Comparison of ENCODE assay signal across 1 cellular context in the genomic region with DNA sequence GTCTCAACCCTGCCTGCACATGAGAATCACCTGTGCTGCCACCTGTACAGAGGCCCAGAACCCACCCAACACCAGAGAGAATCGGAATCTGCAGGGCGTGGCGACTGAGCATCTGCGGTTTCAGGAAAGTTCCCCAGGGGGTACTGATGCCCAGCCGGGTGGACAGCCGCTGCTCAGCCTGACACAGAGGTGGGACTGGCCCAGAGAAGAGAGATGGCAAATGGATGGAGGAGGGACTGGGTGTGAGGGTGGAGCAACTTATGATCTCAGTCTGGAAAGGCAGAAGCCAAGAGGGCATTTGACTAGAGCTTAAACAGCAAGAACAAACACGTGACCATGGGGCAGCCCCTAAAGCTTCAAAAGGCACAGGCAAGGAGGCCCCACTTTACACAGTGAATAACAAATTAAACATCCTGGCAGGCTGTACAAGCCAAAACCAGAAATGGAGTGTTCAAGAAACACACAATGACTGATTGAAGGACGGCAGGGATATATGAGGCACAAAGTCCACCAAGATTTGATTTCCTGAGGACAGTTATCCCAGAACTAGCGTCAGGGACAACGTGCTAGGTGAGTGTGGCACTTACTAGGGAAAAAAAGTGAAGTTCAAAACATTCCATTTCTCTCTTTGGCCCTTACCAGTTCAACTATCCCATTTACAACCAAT.
TF ChIP-seq lines count a peak whose summit lies in the region.

No MANE protein-coding gene starts in this region.

TF ChIP-seq in HepG2, 621 proteins besides CTCF, POLR2A, EP300 and RAD21 (continued from another document and continues in another):
- TF ChIP-seq EHMT2 (IDR thresholded peaks at IDR 0.05; ENCODE audit: borderline replicate concordance, low read depth, low read length): no peak
- no peak for TF ChIP-seq SUZ12 (IDR thresholded peaks at IDR 0.05; ENCODE audit: low read depth, low read length)
- TF ChIP-seq ZNF670 (CRISPR knock-in tag; IDR thresholded peaks at IDR 0.05; ENCODE audit: borderline replicate concordance): no peak
- TF ChIP-seq ZNF432 (CRISPR knock-in tag; IDR thresholded peaks at IDR 0.05; ENCODE audit: borderline replicate concordance): no peak
- TF ChIP-seq, protein P1, sequence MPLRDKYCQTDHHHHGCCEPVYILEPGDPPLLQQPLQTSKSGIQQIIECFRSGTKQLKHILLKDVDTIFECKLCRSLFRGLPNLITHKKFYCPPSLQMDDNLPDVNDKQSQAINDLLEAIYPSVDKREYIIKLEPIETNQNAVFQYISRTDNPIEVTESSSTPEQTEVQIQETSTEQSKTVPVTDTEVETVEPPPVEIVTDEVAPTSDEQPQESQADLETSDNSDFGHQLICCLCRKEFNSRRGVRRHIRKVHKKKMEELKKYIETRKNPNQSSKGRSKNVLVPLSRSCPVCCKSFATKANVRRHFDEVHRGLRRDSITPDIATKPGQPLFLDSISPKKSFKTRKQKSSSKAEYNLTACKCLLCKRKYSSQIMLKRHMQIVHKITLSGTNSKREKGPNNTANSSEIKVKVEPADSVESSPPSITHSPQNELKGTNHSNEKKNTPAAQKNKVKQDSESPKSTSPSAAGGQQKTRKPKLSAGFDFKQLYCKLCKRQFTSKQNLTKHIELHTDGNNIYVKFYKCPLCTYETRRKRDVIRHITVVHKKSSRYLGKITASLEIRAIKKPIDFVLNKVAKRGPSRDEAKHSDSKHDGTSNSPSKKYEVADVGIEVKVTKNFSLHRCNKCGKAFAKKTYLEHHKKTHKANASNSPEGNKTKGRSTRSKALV (CRISPR knock-in tag; IDR thresholded peaks at IDR 0.05): no peak
- no peak for TF ChIP-seq RFX1 (IDR thresholded peaks at IDR 0.05)
- TF ChIP-seq PTBP1 (IDR thresholded peaks at IDR 0.05; ENCODE audit: low read depth, low read length, poor library complexity, severe bottlenecking): no peak
- peak; percentile 73 for TF ChIP-seq NCOA2 (CRISPR knock-in tag; IDR thresholded peaks at IDR 0.05)
- TF ChIP-seq ZNF253 (CRISPR knock-in tag; IDR thresholded peaks at IDR 0.05; ENCODE audit: borderline replicate concordance): no peak
- TF ChIP-seq, protein P2, sequence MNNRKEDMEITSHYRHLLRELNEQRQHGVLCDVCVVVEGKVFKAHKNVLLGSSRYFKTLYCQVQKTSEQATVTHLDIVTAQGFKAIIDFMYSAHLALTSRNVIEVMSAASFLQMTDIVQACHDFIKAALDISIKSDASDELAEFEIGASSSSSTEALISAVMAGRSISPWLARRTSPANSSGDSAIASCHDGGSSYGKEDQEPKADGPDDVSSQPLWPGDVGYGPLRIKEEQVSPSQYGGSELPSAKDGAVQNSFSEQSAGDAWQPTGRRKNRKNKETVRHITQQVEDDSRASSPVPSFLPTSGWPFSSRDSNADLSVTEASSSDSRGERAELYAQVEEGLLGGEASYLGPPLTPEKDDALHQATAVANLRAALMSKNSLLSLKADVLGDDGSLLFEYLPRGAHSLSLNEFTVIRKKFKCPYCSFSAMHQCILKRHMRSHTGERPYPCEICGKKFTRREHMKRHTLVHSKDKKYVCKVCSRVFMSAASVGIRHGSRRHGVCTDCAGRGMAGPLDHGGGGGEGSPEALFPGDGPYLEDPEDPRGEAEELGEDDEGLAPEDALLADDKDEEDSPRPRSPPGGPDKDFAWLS (CRISPR knock-in tag; IDR thresholded peaks at IDR 0.05; ENCODE audit: borderline replicate concordance): no peak
- TF ChIP-seq ZNF746 (CRISPR knock-in tag; IDR thresholded peaks at IDR 0.05): peak; percentile 54; the same call in 1 of the 2 replicates
- TF ChIP-seq AKAP8 (CRISPR knock-in tag; IDR thresholded peaks at IDR 0.05): no peak
- no peak for TF ChIP-seq ZNF768 (CRISPR knock-in tag; IDR thresholded peaks at IDR 0.05)
- no peak for TF ChIP-seq XRCC5 (optimal IDR thresholded peaks at IDR 0.05; ENCODE audit: low read length)
- TF ChIP-seq PITX1 (CRISPR knock-in tag; IDR thresholded peaks at IDR 0.05): peak; percentile 57; the same call in 1 of the 2 replicates
- no peak for TF ChIP-seq TSC22D2 (CRISPR knock-in tag; IDR thresholded peaks at IDR 0.05; ENCODE audit: borderline replicate concordance)
- TF ChIP-seq ZNF530 (CRISPR knock-in tag; IDR thresholded peaks at IDR 0.05; ENCODE audit: low read depth): no peak
- TF ChIP-seq, protein P3, sequence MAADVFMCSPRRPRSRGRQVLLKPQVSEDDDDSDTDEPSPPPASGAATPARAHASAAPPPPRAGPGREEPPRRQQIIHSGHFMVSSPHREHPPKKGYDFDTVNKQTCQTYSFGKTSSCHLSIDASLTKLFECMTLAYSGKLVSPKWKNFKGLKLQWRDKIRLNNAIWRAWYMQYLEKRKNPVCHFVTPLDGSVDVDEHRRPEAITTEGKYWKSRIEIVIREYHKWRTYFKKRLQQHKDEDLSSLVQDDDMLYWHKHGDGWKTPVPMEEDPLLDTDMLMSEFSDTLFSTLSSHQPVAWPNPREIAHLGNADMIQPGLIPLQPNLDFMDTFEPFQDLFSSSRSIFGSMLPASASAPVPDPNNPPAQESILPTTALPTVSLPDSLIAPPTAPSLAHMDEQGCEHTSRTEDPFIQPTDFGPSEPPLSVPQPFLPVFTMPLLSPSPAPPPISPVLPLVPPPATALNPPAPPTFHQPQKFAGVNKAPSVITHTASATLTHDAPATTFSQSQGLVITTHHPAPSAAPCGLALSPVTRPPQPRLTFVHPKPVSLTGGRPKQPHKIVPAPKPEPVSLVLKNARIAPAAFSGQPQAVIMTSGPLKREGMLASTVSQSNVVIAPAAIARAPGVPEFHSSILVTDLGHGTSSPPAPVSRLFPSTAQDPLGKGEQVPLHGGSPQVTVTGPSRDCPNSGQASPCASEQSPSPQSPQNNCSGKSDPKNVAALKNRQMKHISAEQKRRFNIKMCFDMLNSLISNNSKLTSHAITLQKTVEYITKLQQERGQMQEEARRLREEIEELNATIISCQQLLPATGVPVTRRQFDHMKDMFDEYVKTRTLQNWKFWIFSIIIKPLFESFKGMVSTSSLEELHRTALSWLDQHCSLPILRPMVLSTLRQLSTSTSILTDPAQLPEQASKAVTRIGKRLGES (CRISPR knock-in tag; IDR thresholded peaks at IDR 0.05; ENCODE audit: borderline replicate concordance): no peak
- TF ChIP-seq, protein P4, sequence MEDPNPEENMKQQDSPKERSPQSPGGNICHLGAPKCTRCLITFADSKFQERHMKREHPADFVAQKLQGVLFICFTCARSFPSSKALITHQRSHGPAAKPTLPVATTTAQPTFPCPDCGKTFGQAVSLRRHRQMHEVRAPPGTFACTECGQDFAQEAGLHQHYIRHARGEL (CRISPR knock-in tag; IDR thresholded peaks at IDR 0.05): no peak
- TF ChIP-seq, protein P5, sequence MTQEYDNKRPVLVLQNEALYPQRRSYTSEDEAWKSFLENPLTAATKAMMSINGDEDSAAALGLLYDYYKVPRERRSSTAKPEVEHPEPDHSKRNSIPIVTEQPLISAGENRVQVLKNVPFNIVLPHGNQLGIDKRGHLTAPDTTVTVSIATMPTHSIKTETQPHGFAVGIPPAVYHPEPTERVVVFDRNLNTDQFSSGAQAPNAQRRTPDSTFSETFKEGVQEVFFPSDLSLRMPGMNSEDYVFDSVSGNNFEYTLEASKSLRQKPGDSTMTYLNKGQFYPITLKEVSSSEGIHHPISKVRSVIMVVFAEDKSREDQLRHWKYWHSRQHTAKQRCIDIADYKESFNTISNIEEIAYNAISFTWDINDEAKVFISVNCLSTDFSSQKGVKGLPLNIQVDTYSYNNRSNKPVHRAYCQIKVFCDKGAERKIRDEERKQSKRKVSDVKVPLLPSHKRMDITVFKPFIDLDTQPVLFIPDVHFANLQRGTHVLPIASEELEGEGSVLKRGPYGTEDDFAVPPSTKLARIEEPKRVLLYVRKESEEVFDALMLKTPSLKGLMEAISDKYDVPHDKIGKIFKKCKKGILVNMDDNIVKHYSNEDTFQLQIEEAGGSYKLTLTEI (CRISPR knock-in tag; conservative IDR thresholded peaks at IDR 0.05): no peak
- no peak; the same call in 1 of the 2 replicates for TF ChIP-seq ZNF788 (CRISPR knock-in tag; IDR thresholded peaks at IDR 0.05; ENCODE audit: borderline replicate concordance)
- TF ChIP-seq SETDB1 (CRISPR knock-in tag; IDR thresholded peaks at IDR 0.05; ENCODE audit: borderline replicate concordance): no peak
- peak; percentile 90 for TF ChIP-seq MED1 (CRISPR knock-in tag; IDR thresholded peaks at IDR 0.05)
- TF ChIP-seq, protein P6, sequence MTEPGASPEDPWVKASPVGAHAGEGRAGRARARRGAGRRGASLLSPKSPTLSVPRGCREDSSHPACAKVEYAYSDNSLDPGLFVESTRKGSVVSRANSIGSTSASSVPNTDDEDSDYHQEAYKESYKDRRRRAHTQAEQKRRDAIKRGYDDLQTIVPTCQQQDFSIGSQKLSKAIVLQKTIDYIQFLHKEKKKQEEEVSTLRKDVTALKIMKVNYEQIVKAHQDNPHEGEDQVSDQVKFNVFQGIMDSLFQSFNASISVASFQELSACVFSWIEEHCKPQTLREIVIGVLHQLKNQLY (CRISPR knock-in tag; IDR thresholded peaks at IDR 0.05): peak; percentile 90
- TF ChIP-seq REPIN1 (CRISPR knock-in tag; IDR thresholded peaks at IDR 0.05; ENCODE audit: borderline replicate concordance, low read depth): 0 out of 2 replicates have a peak, but pooled peaks have one; percentile 25
- no peak for TF ChIP-seq ZNF850 (CRISPR knock-in tag; conservative IDR thresholded peaks at IDR 0.05)
- TF ChIP-seq REL (CRISPR knock-in tag; conservative IDR thresholded peaks at IDR 0.05): no peak
- no peak for TF ChIP-seq SP2 (CRISPR knock-in tag; IDR thresholded peaks at IDR 0.05)
- TF ChIP-seq, protein P7, sequence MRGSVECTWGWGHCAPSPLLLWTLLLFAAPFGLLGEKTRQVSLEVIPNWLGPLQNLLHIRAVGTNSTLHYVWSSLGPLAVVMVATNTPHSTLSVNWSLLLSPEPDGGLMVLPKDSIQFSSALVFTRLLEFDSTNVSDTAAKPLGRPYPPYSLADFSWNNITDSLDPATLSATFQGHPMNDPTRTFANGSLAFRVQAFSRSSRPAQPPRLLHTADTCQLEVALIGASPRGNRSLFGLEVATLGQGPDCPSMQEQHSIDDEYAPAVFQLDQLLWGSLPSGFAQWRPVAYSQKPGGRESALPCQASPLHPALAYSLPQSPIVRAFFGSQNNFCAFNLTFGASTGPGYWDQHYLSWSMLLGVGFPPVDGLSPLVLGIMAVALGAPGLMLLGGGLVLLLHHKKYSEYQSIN (CRISPR knock-in tag; IDR thresholded peaks at IDR 0.05; ENCODE audit: borderline replicate concordance): no peak
- no peak for TF ChIP-seq PAF1 (CRISPR knock-in tag; IDR thresholded peaks at IDR 0.05)
- no peak for TF ChIP-seq NCOA1 (CRISPR knock-in tag; IDR thresholded peaks at IDR 0.05)
- peak; percentile 44; the same call in 1 of the 2 replicates for TF ChIP-seq ZNF629 (CRISPR knock-in tag; conservative IDR thresholded peaks at IDR 0.05)
- no peak for TF ChIP-seq MYNN (CRISPR knock-in tag; IDR thresholded peaks at IDR 0.05; ENCODE audit: low read depth)
- TF ChIP-seq RBAK (CRISPR knock-in tag; IDR thresholded peaks at IDR 0.05): no peak
- no peak for TF ChIP-seq MEIS1 (CRISPR knock-in tag; IDR thresholded peaks at IDR 0.05; ENCODE audit: borderline replicate concordance)
- TF ChIP-seq NCOR1 (IDR thresholded peaks at IDR 0.05; ENCODE audit: borderline replicate concordance, low read length): no peak
- peak; percentile 90 for TF ChIP-seq GATAD2A (CRISPR knock-in tag; IDR thresholded peaks at IDR 0.05)
- no peak for TF ChIP-seq THYN1 (CRISPR knock-in tag; IDR thresholded peaks at IDR 0.05; ENCODE audit: borderline replicate concordance, low read depth)
- no peak for TF ChIP-seq SRSF9 (IDR thresholded peaks at IDR 0.05; ENCODE audit: borderline replicate concordance, insufficient read depth, low read depth, low read length, poor library complexity, severe bottlenecking)
- TF ChIP-seq ZNF20 (CRISPR knock-in tag; IDR thresholded peaks at IDR 0.05): no peak
- TF ChIP-seq ZBTB42 (CRISPR knock-in tag; IDR thresholded peaks at IDR 0.05): no peak
- TF ChIP-seq ZC3H4 (CRISPR knock-in tag; IDR thresholded peaks at IDR 0.05; ENCODE audit: borderline replicate concordance): no peak
- TF ChIP-seq ZNF672 (CRISPR knock-in tag; IDR thresholded peaks at IDR 0.05): no peak
- TF ChIP-seq HOXA9 (CRISPR knock-in tag; IDR thresholded peaks at IDR 0.05; ENCODE audit: borderline replicate concordance): no peak
- no peak for TF ChIP-seq ATF7 (IDR thresholded peaks at IDR 0.05)
- TF ChIP-seq ATF7 (CRISPR knock-in tag; IDR thresholded peaks at IDR 0.05): no peak
- TF ChIP-seq, protein P8, sequence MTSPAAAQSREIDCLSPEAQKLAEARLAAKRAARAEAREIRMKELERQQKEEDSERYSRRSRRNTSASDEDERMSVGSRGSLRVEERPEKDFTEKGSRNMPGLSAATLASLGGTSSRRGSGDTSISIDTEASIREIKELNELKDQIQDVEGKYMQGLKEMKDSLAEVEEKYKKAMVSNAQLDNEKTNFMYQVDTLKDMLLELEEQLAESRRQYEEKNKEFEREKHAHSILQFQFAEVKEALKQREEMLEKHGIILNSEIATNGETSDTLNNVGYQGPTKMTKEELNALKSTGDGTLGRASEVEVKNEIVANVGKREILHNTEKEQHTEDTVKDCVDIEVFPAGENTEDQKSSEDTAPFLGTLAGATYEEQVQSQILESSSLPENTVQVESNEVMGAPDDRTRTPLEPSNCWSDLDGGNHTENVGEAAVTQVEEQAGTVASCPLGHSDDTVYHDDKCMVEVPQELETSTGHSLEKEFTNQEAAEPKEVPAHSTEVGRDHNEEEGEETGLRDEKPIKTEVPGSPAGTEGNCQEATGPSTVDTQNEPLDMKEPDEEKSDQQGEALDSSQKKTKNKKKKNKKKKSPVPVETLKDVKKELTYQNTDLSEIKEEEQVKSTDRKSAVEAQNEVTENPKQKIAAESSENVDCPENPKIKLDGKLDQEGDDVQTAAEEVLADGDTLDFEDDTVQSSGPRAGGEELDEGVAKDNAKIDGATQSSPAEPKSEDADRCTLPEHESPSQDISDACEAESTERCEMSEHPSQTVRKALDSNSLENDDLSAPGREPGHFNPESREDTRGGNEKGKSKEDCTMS (CRISPR knock-in tag; conservative IDR thresholded peaks at IDR 0.05): no peak
- TF ChIP-seq, protein P9, sequence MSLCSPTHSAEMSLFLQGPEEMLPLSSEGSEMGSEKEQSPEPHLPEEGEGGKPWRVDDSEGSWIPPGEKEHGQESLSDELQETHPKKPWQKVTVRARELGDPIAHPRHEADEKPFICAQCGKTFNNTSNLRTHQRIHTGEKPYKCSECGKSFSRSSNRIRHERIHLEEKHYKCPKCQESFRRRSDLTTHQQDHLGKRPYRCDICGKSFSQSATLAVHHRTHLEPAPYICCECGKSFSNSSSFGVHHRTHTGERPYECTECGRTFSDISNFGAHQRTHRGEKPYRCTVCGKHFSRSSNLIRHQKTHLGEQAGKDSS (CRISPR knock-in tag; IDR thresholded peaks at IDR 0.05; ENCODE audit: borderline replicate concordance, low read depth): no peak
- no peak for TF ChIP-seq ZNF543 (CRISPR knock-in tag; IDR thresholded peaks at IDR 0.05)
